2 cellular contexts compared by ENCODE assay signal in genomic region chr12:109863961-109864712, GRCh38.
TF ChIP-seq lines count a peak whose summit lies in the region.

No MANE protein-coding gene starts in this region.

TF ChIP-seq in HepG2, 621 proteins besides CTCF, POLR2A, EP300 and RAD21 (continues in another document):
- TF ChIP-seq KAT7 (CRISPR knock-in tag; IDR thresholded peaks at IDR 0.05; ENCODE audit: borderline replicate concordance) (peak; percentile 63; the same call in 1 of the 2 replicates), HMGXB4 (CRISPR knock-in tag; IDR thresholded peaks at IDR 0.05; ENCODE audit: borderline replicate concordance in 1 of 2, low read depth in 1 of 2) (peak in 1 of 2 experiments; percentile 49; a peak in 2 of 4 replicates), ZFP90 (CRISPR knock-in tag; IDR thresholded peaks at IDR 0.05; ENCODE audit: borderline replicate concordance) (no peak; the same call in 1 of the 2 replicates), YEATS4 (CRISPR knock-in tag; IDR thresholded peaks at IDR 0.05; ENCODE audit: borderline replicate concordance) (peak; percentile 66), DPF2 (CRISPR knock-in tag; IDR thresholded peaks at IDR 0.05; ENCODE audit: borderline replicate concordance, low read depth) (peak; percentile 96), ZBTB46 (CRISPR knock-in tag; IDR thresholded peaks at IDR 0.05; ENCODE audit: borderline replicate concordance) (no peak), ZNF501 (CRISPR knock-in tag; IDR thresholded peaks at IDR 0.05) (0 out of 2 replicates have a peak, but pooled peaks have one; percentile 18), NCOA2 (CRISPR knock-in tag; IDR thresholded peaks at IDR 0.05) (peak; percentile 89), CCAR2 (optimal IDR thresholded peaks at IDR 0.05; ENCODE audit: low read depth, low read length) (no peak), SRSF4 (IDR thresholded peaks at IDR 0.05; ENCODE audit: low read depth, low read length, poor library complexity, severe bottlenecking) (no peak), ZNF652 (CRISPR knock-in tag; IDR thresholded peaks at IDR 0.05; ENCODE audit: borderline replicate concordance, low read depth) (peak; percentile 10; the same call in 1 of the 2 replicates), POGK (CRISPR knock-in tag; conservative IDR thresholded peaks at IDR 0.05) (peak; percentile 71; the same call in 1 of the 2 replicates), SALL1 (CRISPR knock-in tag; IDR thresholded peaks at IDR 0.05) (peak; percentile 91), SIX4 (CRISPR knock-in tag; IDR thresholded peaks at IDR 0.05) (0 out of 2 replicates have a peak, but pooled peaks have one; percentile 37), ZNF333 (CRISPR knock-in tag; IDR thresholded peaks at IDR 0.05; ENCODE audit: borderline replicate concordance) (no peak), ATF6 (CRISPR knock-in tag; conservative IDR thresholded peaks at IDR 0.05) (0 out of 2 replicates have a peak, but pooled peaks have one; percentile 28), GABPB1 (CRISPR knock-in tag; IDR thresholded peaks at IDR 0.05) (peak; percentile 79), ZNF703 (CRISPR knock-in tag; IDR thresholded peaks at IDR 0.05; ENCODE audit: borderline replicate concordance) (no peak), ARNT2 (CRISPR knock-in tag; IDR thresholded peaks at IDR 0.05; ENCODE audit: low read depth) (no peak), ZNF292 (CRISPR knock-in tag; IDR thresholded peaks at IDR 0.05; ENCODE audit: borderline replicate concordance, low read depth) (peak; percentile 95), ATF7 (IDR thresholded peaks at IDR 0.05) (no peak), ATF7 (CRISPR knock-in tag; IDR thresholded peaks at IDR 0.05) (peak; percentile 72)

TF ChIP-seq in SK-N-SH, 30 proteins besides CTCF, POLR2A, EP300 and RAD21:
- TF ChIP-seq RFX5 (IDR thresholded peaks at IDR 0.05; ENCODE audit: low read length) (no peak), USF2 (IDR thresholded peaks at IDR 0.05; ENCODE audit: borderline replicate concordance, low read depth, low read length) (no peak), FOXM1 (IDR thresholded peaks at IDR 0.05; ENCODE audit: low read depth) (no peak), NFIC (IDR thresholded peaks at IDR 0.05; ENCODE audit: borderline replicate concordance) (no peak), GABPA (IDR thresholded peaks at IDR 0.05; ENCODE audit: low read depth) (no peak), EZH2phosphoT487 (IDR thresholded peaks at IDR 0.05; ENCODE audit: borderline replicate concordance, low read depth) (no peak), MAX (IDR thresholded peaks at IDR 0.05; ENCODE audit: low read depth) (no peak), YY1 (IDR thresholded peaks at IDR 0.05; ENCODE audit: low read depth) (no peak), USF1 (IDR thresholded peaks at IDR 0.05; ENCODE audit: borderline replicate concordance, low read depth) (no peak), RCOR1 (IDR thresholded peaks at IDR 0.05; ENCODE audit: low read length) (no peak), CHD2 (IDR thresholded peaks at IDR 0.05; ENCODE audit: low read length, partially characterized antibody) (no peak), POLR2AphosphoS5 (IDR thresholded peaks at IDR 0.05; ENCODE audit: low read depth, low read length) (no peak)
